8 cellular contexts compared by ENCODE assay signal in the genomic region with DNA sequence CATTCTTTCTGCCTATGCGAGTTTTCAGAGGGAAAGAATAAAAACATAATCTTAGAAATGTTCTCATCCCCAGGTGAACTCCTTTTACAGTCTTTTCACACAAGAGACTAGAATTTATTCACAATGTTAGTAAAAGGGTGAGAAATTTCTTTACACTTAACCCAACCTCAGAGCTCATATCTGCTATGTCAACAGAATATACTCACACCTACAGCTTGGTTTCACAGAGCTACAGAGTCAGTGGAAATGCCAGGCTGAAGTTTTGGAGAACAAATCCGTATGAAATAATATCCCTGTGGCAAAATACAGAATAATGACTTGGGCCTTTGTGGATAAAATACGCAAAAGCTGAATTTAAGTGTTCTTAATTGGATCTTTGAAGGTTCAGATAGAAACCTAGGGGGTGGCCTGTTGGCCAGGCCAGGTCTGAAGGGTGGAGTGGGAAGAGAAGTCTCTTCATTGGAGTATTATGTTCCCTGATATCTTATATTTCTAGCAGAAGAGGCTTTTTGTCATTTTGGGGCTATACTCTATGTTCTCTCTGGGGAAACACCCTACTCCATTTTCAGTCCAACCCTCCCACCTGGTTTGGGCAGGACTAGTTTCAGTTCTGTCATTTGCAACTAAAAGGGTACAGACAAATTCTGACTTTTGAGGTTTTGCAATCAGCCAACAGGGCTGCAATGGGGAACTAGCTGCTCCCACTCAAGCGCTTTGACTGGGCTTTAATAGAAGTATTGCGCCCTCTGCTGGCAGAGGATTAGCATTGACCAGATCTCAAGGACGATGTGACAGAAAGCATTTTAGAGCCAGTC. TPM values are rescaled to one million over a fixed set of nuclear protein-coding genes. Genes with fewer than 3 reads are reported as not detected.
DNase-seq lines count a peak whose midpoint lies in the region; ATAC-seq, FAIRE-seq and TF ChIP-seq lines count a peak whose summit lies in the region.

No MANE protein-coding gene starts in this region.

- H3K27ac ChIP-seq in cardiac muscle cell, result peak overlapping the region; percentile 84

- H3K4me1 Mint-ChIP-seq in activated naive CD8-positive, alpha-beta T cell (ENCODE audit: low read depth), result peaks cover 14% of the 10 kb centered on the region

- peak overlapping the region; percentile 86 for H3K27ac Mint-ChIP-seq in activated naive CD8-positive, alpha-beta T cell

- H3K36me3 Mint-ChIP-seq in activated naive CD8-positive, alpha-beta T cell, result no peaks in the 10 kb centered on the region

- no peaks in the 10 kb centered on the region for H3K9me3 Mint-ChIP-seq in activated naive CD8-positive, alpha-beta T cell (ENCODE audit: low read depth)

- H3K4me3 Mint-ChIP-seq in activated naive CD8-positive, alpha-beta T cell, result peak overlapping the region; percentile 61

- DNase-seq in GM12891 (ENCODE audit: insufficient read length, low spot score), result peak; percentile 40
- peak; percentile 55 for DNase-seq in NCI-H1417 treated with DMSO at 0.1 percent for 48 hours (lab: John Stamatoyannopoulos, UW)
- peak; percentile 98 for DNase-seq in SKM-1 treated with dmso at 0.1 percent for 144 hours (lab: John Stamatoyannopoulos, UW; ENCODE audit: unreplicated experiment)
- peak; percentile 93 to 96 for DNase-seq in cardiac muscle cell (ENCODE audit: low read depth in 1 of 2, low spot score in 1 of 2)
- peak; percentile 72 for DNase-seq in renal cortical epithelial cell (ENCODE audit: low read depth)
- DNase-seq in 8988T, result no peak

- H3K27me3 Mint-ChIP-seq in activated naive CD8-positive, alpha-beta T cell, result no peaks in the 10 kb centered on the region

- peak; percentile 83 for TF ChIP-seq CTCF in cardiac muscle cell (IDR thresholded peaks at IDR 0.05; ENCODE audit: low read depth, low read length)

- H3K9me3 ChIP-seq in cardiac muscle cell (ENCODE audit: low read depth), result peaks cover 3% of the 10 kb centered on the region

- H3K4me1 ChIP-seq in cardiac muscle cell (ENCODE audit: low read depth), result peaks cover 26% of the 10 kb centered on the region

- H3K36me3 ChIP-seq in cardiac muscle cell, result no peaks in the 10 kb centered on the region

- H3K27me3 ChIP-seq in cardiac muscle cell, result no peaks in the 10 kb centered on the region

- H3K4me3 ChIP-seq in cardiac muscle cell, result no peak overlapping the region

- ATAC-seq in HG02840 (IDR thresholded peaks at IDR 0.05; ENCODE audit: low FRiP score, unreplicated experiment), result peak; percentile 98

- TF ChIP-seq POLR2A in GM12891 (IDR thresholded peaks at IDR 0.05; ENCODE audit: low read depth, low read length), result no peak

- FAIRE-seq in GM12891 (lab: Jason Lieb, UNC), result peak; percentile 98

TF ChIP-seq in GM12891, 5 proteins besides CTCF, POLR2A, EP300 and RAD21:
- TF ChIP-seq POU2F2 (IDR thresholded peaks at IDR 0.05; ENCODE audit: low read depth, low read length) (peak; percentile 86), SPI1 (IDR thresholded peaks at IDR 0.05; ENCODE audit: low read depth, low read length) (peak; percentile 94), PAX5 (IDR thresholded peaks at IDR 0.05; ENCODE audit: insufficient read depth, low read length, severe bottlenecking) (peak; percentile 68), POLR2AphosphoS5 (IDR thresholded peaks at IDR 0.05; ENCODE audit: low read depth, low read length) (no peak), TAF1 (IDR thresholded peaks at IDR 0.05; ENCODE audit: low read depth, low read length) (no peak)
TF ChIP-seq in GM12891: peak in this region for 3.

RNA-seq across cellular contexts. Expression of gene FBXO48, which starts 25.7 kb away (rescaled TPM):
- 0.23 TPM for polyA plus RNA-seq in GM12891 (2012; ENCODE audit: low read depth, missing spikeins)
- total RNA-seq in cardiac muscle cell, result 0.46 and 0.66 TPM in 2 replicates
- 0.50 and 1.3 TPM in 2 replicates for polyA plus RNA-seq in cardiac muscle cell
- 0.17 and 0.75 TPM in 2 replicates for total RNA-seq in renal cortical epithelial cell

RNA-seq across cellular contexts. Expression of gene APLF, which starts 26.0 kb away (rescaled TPM):
- polyA plus RNA-seq in GM12891 (2012; ENCODE audit: low read depth, missing spikeins), result 0.85 TPM
- total RNA-seq in cardiac muscle cell, result 4.3 and 5.9 TPM in 2 replicates
- polyA plus RNA-seq in cardiac muscle cell, result 3.1 and 5.3 TPM in 2 replicates
- total RNA-seq in renal cortical epithelial cell, result 8.5 and 11.8 TPM in 2 replicates
